1 cellular context compared by ENCODE assay signal in the genomic region with DNA sequence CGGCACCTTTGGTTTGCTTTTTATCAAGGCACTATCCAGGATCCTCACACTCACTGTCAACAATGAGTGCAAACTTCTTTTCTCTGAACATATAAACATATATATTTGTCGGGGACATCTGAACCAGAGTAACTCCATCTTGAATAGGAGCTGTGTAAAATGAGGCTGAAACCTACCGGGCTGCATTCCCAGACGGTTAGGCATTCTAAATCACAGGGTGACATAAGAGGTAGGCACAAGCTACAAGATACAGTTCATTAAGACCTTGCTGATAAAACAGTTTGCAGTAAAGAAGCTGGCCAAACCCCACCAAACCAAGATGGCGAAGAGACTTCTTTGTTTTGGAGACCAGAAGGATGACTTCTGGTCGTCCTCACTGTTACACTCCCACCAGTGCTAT.
TF ChIP-seq lines count a peak whose summit lies in the region.

No MANE protein-coding gene starts in this region.

TF ChIP-seq in HepG2, 621 proteins besides CTCF, POLR2A, EP300 and RAD21 (continued from another document):
- TF ChIP-seq TARDBP (CRISPR knock-in tag; IDR thresholded peaks at IDR 0.05) (no peak), ZFY (CRISPR knock-in tag; IDR thresholded peaks at IDR 0.05) (no peak), ZNF260 (CRISPR knock-in tag; IDR thresholded peaks at IDR 0.05; ENCODE audit: borderline replicate concordance, low read depth) (no peak)
- TF ChIP-seq, protein P1, sequence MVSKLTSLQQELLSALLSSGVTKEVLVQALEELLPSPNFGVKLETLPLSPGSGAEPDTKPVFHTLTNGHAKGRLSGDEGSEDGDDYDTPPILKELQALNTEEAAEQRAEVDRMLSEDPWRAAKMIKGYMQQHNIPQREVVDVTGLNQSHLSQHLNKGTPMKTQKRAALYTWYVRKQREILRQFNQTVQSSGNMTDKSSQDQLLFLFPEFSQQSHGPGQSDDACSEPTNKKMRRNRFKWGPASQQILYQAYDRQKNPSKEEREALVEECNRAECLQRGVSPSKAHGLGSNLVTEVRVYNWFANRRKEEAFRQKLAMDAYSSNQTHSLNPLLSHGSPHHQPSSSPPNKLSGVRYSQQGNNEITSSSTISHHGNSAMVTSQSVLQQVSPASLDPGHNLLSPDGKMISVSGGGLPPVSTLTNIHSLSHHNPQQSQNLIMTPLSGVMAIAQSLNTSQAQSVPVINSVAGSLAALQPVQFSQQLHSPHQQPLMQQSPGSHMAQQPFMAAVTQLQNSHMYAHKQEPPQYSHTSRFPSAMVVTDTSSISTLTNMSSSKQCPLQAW (CRISPR knock-in tag; IDR thresholded peaks at IDR 0.05): no peak
